Comparison of ENCODE assay signal across 8 cellular contexts in genomic region chr3:183285828-183286457, GRCh38. TPM values are rescaled to one million over a fixed set of nuclear protein-coding genes. Genes with fewer than 3 reads are reported as not detected.
DNase-seq lines count a peak whose midpoint lies in the region; ATAC-seq and TF ChIP-seq lines count a peak whose summit lies in the region.

No MANE protein-coding gene starts in this region.

- POLR2A ChIA-PET in AG04450 (lab: Yijun Ruan, JAX) = interaction anchor here (0.9 to 1.4 kb wide), 3 partner anchors 9 to 378 kb away, joined by 3 to 8 read pairs (median 3); no protein-coding TSS in a partner anchor

- H3K27ac ChIP-seq in AG04450 (ENCODE audit: low read depth, low read length) (peak overlapping the region; percentile 76), muscle layer of colon (ENCODE audit: low read depth, low read length) (peak overlapping the region; percentile 10)

- H3K9ac ChIP-seq in muscle layer of colon (ENCODE audit: low read length) = no peak overlapping the region

- no peaks in the 10 kb centered on the region for H3K9me3 Mint-ChIP-seq in activated CD8-positive, alpha-beta memory T cell treated with anti-CD3 and anti-CD28 coated beads, Interleukin-2, amount 10 ng/mL, durations not matched to agents 7 days and 5 days (ENCODE audit: low read depth)
- no peaks in the 10 kb centered on the region for H3K9me3 Mint-ChIP-seq in endothelial cell (ENCODE audit: unreplicated experiment)
- H3K9me3 Mint-ChIP-seq in stimulated activated effector memory CD8-positive, alpha-beta T cell treated with anti-CD3 and anti-CD28 coated beads, Interleukin-12 subunit alpha, Interleukin-12 subunit beta, amount 100 ng/mL, for 72 hours = no peaks in the 10 kb centered on the region

- H3K36me3 Mint-ChIP-seq in activated CD8-positive, alpha-beta memory T cell treated with anti-CD3 and anti-CD28 coated beads, Interleukin-2, amount 10 ng/mL, durations not matched to agents 7 days and 5 days = peaks cover 10% of the 10 kb centered on the region
- H3K36me3 Mint-ChIP-seq in endothelial cell (ENCODE audit: low read depth, unreplicated experiment) = no peaks in the 10 kb centered on the region
- H3K36me3 Mint-ChIP-seq in stimulated activated effector memory CD8-positive, alpha-beta T cell treated with anti-CD3 and anti-CD28 coated beads, Interleukin-12 subunit alpha, Interleukin-12 subunit beta, amount 100 ng/mL, for 72 hours = peaks cover 14% of the 10 kb centered on the region

- DNase-seq in AG04450 (ENCODE audit: low read depth, low spot score) (peak; percentile 90), NCI-H774 (lab: John Stamatoyannopoulos, UW) (peak; percentile 94), endothelial cell (ENCODE audit: low spot score) (peak; percentile 41)
- DNase-seq in activated CD8-positive, alpha-beta memory T cell treated with anti-CD3 and anti-CD28 coated beads, Interleukin-2, amount 10 ng/mL, durations not matched to agents 7 days and 5 days = peak; percentile 97
- DNase-seq in stimulated activated effector memory CD8-positive, alpha-beta T cell treated with anti-CD3 and anti-CD28 coated beads, Interleukin-12 subunit alpha, Interleukin-12 subunit beta, amount 100 ng/mL, for 72 hours (ENCODE audit: low spot score in 2 of 2) = peak; percentile 73 to 94

- no peaks in the 10 kb centered on the region for H3K27me3 Mint-ChIP-seq in activated CD8-positive, alpha-beta memory T cell treated with anti-CD3 and anti-CD28 coated beads, Interleukin-2, amount 10 ng/mL, durations not matched to agents 7 days and 5 days
- H3K27me3 Mint-ChIP-seq in endothelial cell (ENCODE audit: unreplicated experiment) = peaks cover 1% of the 10 kb centered on the region

- no peaks in the 10 kb centered on the region for H3K9me3 ChIP-seq in AG04450 (ENCODE audit: control insufficient read depth, insufficient read depth, low read length)
- H3K9me3 ChIP-seq in muscle layer of colon (ENCODE audit: low read length) = no peaks in the 10 kb centered on the region

- H3K4me3 ChIP-seq in AG04450 (ENCODE audit: low read depth, low read length) = no peak overlapping the region
- no peak overlapping the region for H3K4me3 ChIP-seq in muscle layer of colon (ENCODE audit: low read depth in 1 of 2, low read length in 2 of 2)

- H3K27me3 ChIP-seq in AG04450 (ENCODE audit: control insufficient read depth, insufficient read depth, low read length) (peaks cover 3% of the 10 kb centered on the region), muscle layer of colon (ENCODE audit: control insufficient read depth in 1 of 2, insufficient read depth in 2 of 2, low read length in 2 of 2) (no peaks in the 10 kb centered on the region)

- H3K36me3 ChIP-seq in muscle layer of colon (ENCODE audit: insufficient read depth, low read length) = no peaks in the 10 kb centered on the region

- ATAC-seq in GM18909 (IDR thresholded peaks at IDR 0.05; ENCODE audit: poor library complexity, unreplicated experiment) (peak; percentile 99), HG03139 (IDR thresholded peaks at IDR 0.05; ENCODE audit: unreplicated experiment) (peak; percentile 95)
- peak; percentile 99 for ATAC-seq in activated CD8-positive, alpha-beta memory T cell treated with anti-CD3 and anti-CD28 coated beads, Interleukin-2, amount 10 ng/mL, durations not matched to agents 7 days and 5 days
- peak; percentile 95 for ATAC-seq in stimulated activated effector memory CD8-positive, alpha-beta T cell treated with anti-CD3 and anti-CD28 coated beads, Interleukin-12 subunit alpha, Interleukin-12 subunit beta, amount 100 ng/mL, for 72 hours

- TF ChIP-seq CTCF in AG04450 (IDR thresholded peaks at IDR 0.05; ENCODE audit: low read depth, low read length) = no peak
- TF ChIP-seq CTCF in endothelial cell (IDR thresholded peaks at IDR 0.05; ENCODE audit: unreplicated experiment) = no peak

- peaks cover 28% of the 10 kb centered on the region for H3K4me1 Mint-ChIP-seq in activated CD8-positive, alpha-beta memory T cell treated with anti-CD3 and anti-CD28 coated beads, Interleukin-2, amount 10 ng/mL, durations not matched to agents 7 days and 5 days
- H3K4me1 Mint-ChIP-seq in endothelial cell (ENCODE audit: unreplicated experiment) = no peaks in the 10 kb centered on the region
- peaks cover 23% of the 10 kb centered on the region for H3K4me1 Mint-ChIP-seq in stimulated activated effector memory CD8-positive, alpha-beta T cell treated with anti-CD3 and anti-CD28 coated beads, Interleukin-12 subunit alpha, Interleukin-12 subunit beta, amount 100 ng/mL, for 72 hours

- CTCF ChIA-PET in AG04450 (lab: Charles Lee) = interaction anchor here (1.4 to 2.0 kb wide), 2 partner anchors 96 to 101 kb away, joined by 6 to 7 read pairs; no protein-coding TSS in a partner anchor
- CTCF ChIA-PET in activated CD8-positive, alpha-beta memory T cell treated with anti-CD3 and anti-CD28 coated beads, Interleukin-2, amount 10 ng/mL, durations not matched to agents 7 days and 5 days (lab: Charles Lee) = interaction anchor here (0.9 to 2.1 kb wide), 3 partner anchors 20 to 97 kb away, joined by 3 to 8 read pairs (median 5); no protein-coding TSS in a partner anchor

- H3K4me1 ChIP-seq in muscle layer of colon (ENCODE audit: insufficient read depth, low read length) = peaks cover 22% of the 10 kb centered on the region

- H3K4me3 Mint-ChIP-seq in activated CD8-positive, alpha-beta memory T cell treated with anti-CD3 and anti-CD28 coated beads, Interleukin-2, amount 10 ng/mL, durations not matched to agents 7 days and 5 days = peak overlapping the region; percentile 60
- H3K4me3 Mint-ChIP-seq in endothelial cell (ENCODE audit: unreplicated experiment) = no peak overlapping the region
- peak overlapping the region; percentile 53 for H3K4me3 Mint-ChIP-seq in stimulated activated effector memory CD8-positive, alpha-beta T cell treated with anti-CD3 and anti-CD28 coated beads, Interleukin-12 subunit alpha, Interleukin-12 subunit beta, amount 100 ng/mL, for 72 hours

- peak overlapping the region; percentile 92 for H3K27ac Mint-ChIP-seq in activated CD8-positive, alpha-beta memory T cell treated with anti-CD3 and anti-CD28 coated beads, Interleukin-2, amount 10 ng/mL, durations not matched to agents 7 days and 5 days
- H3K27ac Mint-ChIP-seq in endothelial cell (ENCODE audit: unreplicated experiment) = no peak overlapping the region
- peak overlapping the region; percentile 90 for H3K27ac Mint-ChIP-seq in stimulated activated effector memory CD8-positive, alpha-beta T cell treated with anti-CD3 and anti-CD28 coated beads, Interleukin-12 subunit alpha, Interleukin-12 subunit beta, amount 100 ng/mL, for 72 hours

RNA-seq across cellular contexts. Expression of gene B3GNT5, which starts 32.9 kb away (rescaled TPM):
- polyA plus RNA-seq in AG04450 (2011; rRNA removed) = 2.0 and 2.9 TPM in 2 replicates
- 1.3 and 2.3 TPM in 2 replicates for polyA minus RNA-seq in AG04450 (2011; rRNA and poly(A)+ RNA removed)
- total RNA-seq in activated CD8-positive, alpha-beta memory T cell treated with anti-CD3 and anti-CD28 coated beads, Interleukin-2, amount 10 ng/mL, durations not matched to agents 7 days and 5 days = 1 to 10 TPM in 1 of 2 experiments, under 1 TPM in 1; 0.26 to 1.3 TPM
- 6.9 TPM for total RNA-seq in endothelial cell (ENCODE audit: unreplicated experiment)

Comparison
In these comparisons a context has a peak if more than half of its experiments do, and no peak if none do; other contexts are left out.
1. DNase-seq: peak in every context shown above with its lines; median percentile 97 in activated CD8-positive, alpha-beta memory T cell treated with anti-CD3 and anti-CD28 coated beads, Interleukin-2, amount 10 ng/mL, durations not matched to agents 7 days and 5 days; 94 in NCI-H774; 90 in AG04450; 84 in stimulated activated effector memory CD8-positive, alpha-beta T cell treated with anti-CD3 and anti-CD28 coated beads, Interleukin-12 subunit alpha, Interleukin-12 subunit beta, amount 100 ng/mL, for 72 hours; 41 in endothelial cell.